Comparison of ENCODE assay signal across 1 cellular context in genomic region chr20:22584922-22585785, GRCh38.
TF ChIP-seq lines count a peak whose summit lies in the region.

No MANE protein-coding gene starts in this region.

TF ChIP-seq in HepG2, 621 proteins besides CTCF, POLR2A, EP300 and RAD21 (continued from another document and continues in another):
- TF ChIP-seq TERF1 (CRISPR knock-in tag; IDR thresholded peaks at IDR 0.05) (no peak), SRSF9 (IDR thresholded peaks at IDR 0.05; ENCODE audit: borderline replicate concordance, insufficient read depth, low read depth, low read length, poor library complexity, severe bottlenecking) (no peak), U2AF1 (optimal IDR thresholded peaks at IDR 0.05; ENCODE audit: low read depth, low read length) (peak; percentile 88), ZNF367 (CRISPR knock-in tag; IDR thresholded peaks at IDR 0.05; ENCODE audit: borderline replicate concordance) (peak; percentile 43; the same call in 1 of the 2 replicates), ZNF878 (CRISPR knock-in tag; IDR thresholded peaks at IDR 0.05) (peak; percentile 94), ZNF674 (CRISPR knock-in tag; IDR thresholded peaks at IDR 0.05; ENCODE audit: low read depth) (0 out of 2 replicates have a peak, but pooled peaks have one; percentile 21), ZKSCAN5 (CRISPR knock-in tag; IDR thresholded peaks at IDR 0.05) (no peak), JDP2 (CRISPR knock-in tag; IDR thresholded peaks at IDR 0.05; ENCODE audit: borderline replicate concordance) (no peak; the same call in 1 of the 2 replicates), ZNF589 (CRISPR knock-in tag; conservative IDR thresholded peaks at IDR 0.05) (peak; percentile 67), ZNF17 (CRISPR knock-in tag; IDR thresholded peaks at IDR 0.05) (no peak), ASH2L (IDR thresholded peaks at IDR 0.05; ENCODE audit: insufficient read length, low read depth, low read length) (peak; percentile 82), ZNF143 (CRISPR knock-in tag; IDR thresholded peaks at IDR 0.05) (peak; percentile 52; the same call in 1 of the 2 replicates), KDM4B (CRISPR knock-in tag; IDR thresholded peaks at IDR 0.05) (peak; percentile 95), TAF15 (IDR thresholded peaks at IDR 0.05; ENCODE audit: low read depth, low read length, poor library complexity, severe bottlenecking) (peak; percentile 41), SALL2 (CRISPR knock-in tag; IDR thresholded peaks at IDR 0.05) (peak; percentile 75), MTA1 (CRISPR knock-in tag; IDR thresholded peaks at IDR 0.05; ENCODE audit: borderline replicate concordance) (peak; percentile 84), ZNF556 (CRISPR knock-in tag; IDR thresholded peaks at IDR 0.05; ENCODE audit: borderline replicate concordance) (peak; percentile 44; the same call in 1 of the 2 replicates), ZNF235 (CRISPR knock-in tag; IDR thresholded peaks at IDR 0.05; ENCODE audit: borderline replicate concordance) (peak; percentile 67; the same call in 1 of the 2 replicates), ZNF225 (CRISPR knock-in tag; IDR thresholded peaks at IDR 0.05) (no peak; the same call in 1 of the 2 replicates), ADNP (CRISPR knock-in tag; IDR thresholded peaks at IDR 0.05) (peak; percentile 49; the same call in 1 of the 2 replicates), ELF1 (CRISPR knock-in tag; IDR thresholded peaks at IDR 0.05) (peak; percentile 60; the same call in 1 of the 2 replicates), ATF7 (IDR thresholded peaks at IDR 0.05) (no peak), ATF7 (CRISPR knock-in tag; IDR thresholded peaks at IDR 0.05) (no peak), ZNF282 (IDR thresholded peaks at IDR 0.05; ENCODE audit: partially characterized antibody) (no peak), ARHGAP35 (CRISPR knock-in tag; IDR thresholded peaks at IDR 0.05; ENCODE audit: borderline replicate concordance) (0 out of 2 replicates have a peak, but pooled peaks have one; percentile 71), PHF21A (CRISPR knock-in tag; IDR thresholded peaks at IDR 0.05) (peak; percentile 97), BCL6 (CRISPR knock-in tag; IDR thresholded peaks at IDR 0.05) (peak; percentile 96), SRF (IDR thresholded peaks at IDR 0.05; ENCODE audit: low read depth, low read length) (no peak), MXD4 (CRISPR knock-in tag; IDR thresholded peaks at IDR 0.05) (no peak), ZFX (CRISPR knock-in tag; IDR thresholded peaks at IDR 0.05; ENCODE audit: low read depth) (peak; percentile 62), ZNF12 (CRISPR knock-in tag; IDR thresholded peaks at IDR 0.05) (peak; percentile 55; the same call in 1 of the 2 replicates), ZNF776 (CRISPR knock-in tag; IDR thresholded peaks at IDR 0.05) (no peak), TRIM24 (CRISPR knock-in tag; IDR thresholded peaks at IDR 0.05) (no peak; the same call in 1 of the 2 replicates), ATM (IDR thresholded peaks at IDR 0.05; ENCODE audit: borderline replicate concordance) (no peak), ZNF232 (CRISPR knock-in tag; IDR thresholded peaks at IDR 0.05; ENCODE audit: borderline replicate concordance) (peak; percentile 87; the same call in 1 of the 2 replicates), SP140L (CRISPR knock-in tag; IDR thresholded peaks at IDR 0.05; ENCODE audit: borderline replicate concordance) (0 out of 2 replicates have a peak, but pooled peaks have one; percentile 72), BCL3 (CRISPR knock-in tag; IDR thresholded peaks at IDR 0.05) (peak; percentile 32; the same call in 1 of the 2 replicates), BORCS8-MEF2B (CRISPR knock-in tag; IDR thresholded peaks at IDR 0.05) (peak; percentile 82), TCF7 (IDR thresholded peaks at IDR 0.05; ENCODE audit: low read depth) (peak; percentile 81), ZNF782 (CRISPR knock-in tag; IDR thresholded peaks at IDR 0.05; ENCODE audit: borderline replicate concordance) (no peak), TCF7L2 (IDR thresholded peaks at IDR 0.05; ENCODE audit: low read depth, low read length) (no peak), ZNF558 (CRISPR knock-in tag; IDR thresholded peaks at IDR 0.05; ENCODE audit: borderline replicate concordance) (no peak), MXD3 (CRISPR knock-in tag; IDR thresholded peaks at IDR 0.05) (no peak; the same call in none of the 2 replicates), NPAS2 (CRISPR knock-in tag; IDR thresholded peaks at IDR 0.05; ENCODE audit: borderline replicate concordance) (no peak), FOXO4 (CRISPR knock-in tag; conservative IDR thresholded peaks at IDR 0.05) (no peak), ZBTB7B (CRISPR knock-in tag; IDR thresholded peaks at IDR 0.05) (peak; percentile 95), ZBTB43 (CRISPR knock-in tag; conservative IDR thresholded peaks at IDR 0.05) (peak; percentile 65), JARID2 (CRISPR knock-in tag; IDR thresholded peaks at IDR 0.05; ENCODE audit: insufficient replicate concordance) (no peak), CBX1 (IDR thresholded peaks at IDR 0.05; ENCODE audit: low read depth) (peak; percentile 80), SNRNP70 (IDR thresholded peaks at IDR 0.05; ENCODE audit: low read depth, low read length) (no peak), HOXA3 (CRISPR knock-in tag; IDR thresholded peaks at IDR 0.05) (peak; percentile 77; the same call in 1 of the 2 replicates), ZNF552 (CRISPR knock-in tag; IDR thresholded peaks at IDR 0.05; ENCODE audit: borderline replicate concordance) (no peak), ZNF430 (CRISPR knock-in tag; IDR thresholded peaks at IDR 0.05) (peak; percentile 43; the same call in 1 of the 2 replicates), KLF11 (CRISPR knock-in tag; IDR thresholded peaks at IDR 0.05) (peak; percentile 89), NONO (IDR thresholded peaks at IDR 0.05) (no peak), NONO (CRISPR knock-in tag; conservative IDR thresholded peaks at IDR 0.05) (peak; percentile 86; the same call in 1 of the 2 replicates), ZFP37 (CRISPR knock-in tag; IDR thresholded peaks at IDR 0.05; ENCODE audit: borderline replicate concordance) (peak; percentile 49; the same call in 1 of the 2 replicates), PITX1 (CRISPR knock-in tag; IDR thresholded peaks at IDR 0.05) (peak; percentile 85; the same call in 1 of the 2 replicates), POLR2AphosphoS5 (IDR thresholded peaks at IDR 0.05; ENCODE audit: low read depth, low read length) (peak; percentile 50; the same call in 1 of the 2 replicates), ATAD3A (CRISPR knock-in tag; IDR thresholded peaks at IDR 0.05) (no peak)
- TF ChIP-seq, protein P1, sequence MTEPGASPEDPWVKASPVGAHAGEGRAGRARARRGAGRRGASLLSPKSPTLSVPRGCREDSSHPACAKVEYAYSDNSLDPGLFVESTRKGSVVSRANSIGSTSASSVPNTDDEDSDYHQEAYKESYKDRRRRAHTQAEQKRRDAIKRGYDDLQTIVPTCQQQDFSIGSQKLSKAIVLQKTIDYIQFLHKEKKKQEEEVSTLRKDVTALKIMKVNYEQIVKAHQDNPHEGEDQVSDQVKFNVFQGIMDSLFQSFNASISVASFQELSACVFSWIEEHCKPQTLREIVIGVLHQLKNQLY (CRISPR knock-in tag; IDR thresholded peaks at IDR 0.05), result 0 out of 2 replicates have a peak, but pooled peaks have one; percentile 50
- TF ChIP-seq, protein P2, sequence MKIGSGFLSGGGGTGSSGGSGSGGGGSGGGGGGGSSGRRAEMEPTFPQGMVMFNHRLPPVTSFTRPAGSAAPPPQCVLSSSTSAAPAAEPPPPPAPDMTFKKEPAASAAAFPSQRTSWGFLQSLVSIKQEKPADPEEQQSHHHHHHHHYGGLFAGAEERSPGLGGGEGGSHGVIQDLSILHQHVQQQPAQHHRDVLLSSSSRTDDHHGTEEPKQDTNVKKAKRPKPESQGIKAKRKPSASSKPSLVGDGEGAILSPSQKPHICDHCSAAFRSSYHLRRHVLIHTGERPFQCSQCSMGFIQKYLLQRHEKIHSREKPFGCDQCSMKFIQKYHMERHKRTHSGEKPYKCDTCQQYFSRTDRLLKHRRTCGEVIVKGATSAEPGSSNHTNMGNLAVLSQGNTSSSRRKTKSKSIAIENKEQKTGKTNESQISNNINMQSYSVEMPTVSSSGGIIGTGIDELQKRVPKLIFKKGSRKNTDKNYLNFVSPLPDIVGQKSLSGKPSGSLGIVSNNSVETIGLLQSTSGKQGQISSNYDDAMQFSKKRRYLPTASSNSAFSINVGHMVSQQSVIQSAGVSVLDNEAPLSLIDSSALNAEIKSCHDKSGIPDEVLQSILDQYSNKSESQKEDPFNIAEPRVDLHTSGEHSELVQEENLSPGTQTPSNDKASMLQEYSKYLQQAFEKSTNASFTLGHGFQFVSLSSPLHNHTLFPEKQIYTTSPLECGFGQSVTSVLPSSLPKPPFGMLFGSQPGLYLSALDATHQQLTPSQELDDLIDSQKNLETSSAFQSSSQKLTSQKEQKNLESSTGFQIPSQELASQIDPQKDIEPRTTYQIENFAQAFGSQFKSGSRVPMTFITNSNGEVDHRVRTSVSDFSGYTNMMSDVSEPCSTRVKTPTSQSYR (CRISPR knock-in tag; IDR thresholded peaks at IDR 0.05; ENCODE audit: borderline replicate concordance), result peak; percentile 82; the same call in 1 of the 2 replicates
- TF ChIP-seq, protein P3, sequence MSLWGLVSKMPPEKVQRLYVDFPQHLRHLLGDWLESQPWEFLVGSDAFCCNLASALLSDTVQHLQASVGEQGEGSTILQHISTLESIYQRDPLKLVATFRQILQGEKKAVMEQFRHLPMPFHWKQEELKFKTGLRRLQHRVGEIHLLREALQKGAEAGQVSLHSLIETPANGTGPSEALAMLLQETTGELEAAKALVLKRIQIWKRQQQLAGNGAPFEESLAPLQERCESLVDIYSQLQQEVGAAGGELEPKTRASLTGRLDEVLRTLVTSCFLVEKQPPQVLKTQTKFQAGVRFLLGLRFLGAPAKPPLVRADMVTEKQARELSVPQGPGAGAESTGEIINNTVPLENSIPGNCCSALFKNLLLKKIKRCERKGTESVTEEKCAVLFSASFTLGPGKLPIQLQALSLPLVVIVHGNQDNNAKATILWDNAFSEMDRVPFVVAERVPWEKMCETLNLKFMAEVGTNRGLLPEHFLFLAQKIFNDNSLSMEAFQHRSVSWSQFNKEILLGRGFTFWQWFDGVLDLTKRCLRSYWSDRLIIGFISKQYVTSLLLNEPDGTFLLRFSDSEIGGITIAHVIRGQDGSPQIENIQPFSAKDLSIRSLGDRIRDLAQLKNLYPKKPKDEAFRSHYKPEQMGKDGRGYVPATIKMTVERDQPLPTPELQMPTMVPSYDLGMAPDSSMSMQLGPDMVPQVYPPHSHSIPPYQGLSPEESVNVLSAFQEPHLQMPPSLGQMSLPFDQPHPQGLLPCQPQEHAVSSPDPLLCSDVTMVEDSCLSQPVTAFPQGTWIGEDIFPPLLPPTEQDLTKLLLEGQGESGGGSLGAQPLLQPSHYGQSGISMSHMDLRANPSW (CRISPR knock-in tag; IDR thresholded peaks at IDR 0.05; ENCODE audit: borderline replicate concordance), result 0 out of 2 replicates have a peak, but pooled peaks have one; percentile 62
- TF ChIP-seq, protein P4, sequence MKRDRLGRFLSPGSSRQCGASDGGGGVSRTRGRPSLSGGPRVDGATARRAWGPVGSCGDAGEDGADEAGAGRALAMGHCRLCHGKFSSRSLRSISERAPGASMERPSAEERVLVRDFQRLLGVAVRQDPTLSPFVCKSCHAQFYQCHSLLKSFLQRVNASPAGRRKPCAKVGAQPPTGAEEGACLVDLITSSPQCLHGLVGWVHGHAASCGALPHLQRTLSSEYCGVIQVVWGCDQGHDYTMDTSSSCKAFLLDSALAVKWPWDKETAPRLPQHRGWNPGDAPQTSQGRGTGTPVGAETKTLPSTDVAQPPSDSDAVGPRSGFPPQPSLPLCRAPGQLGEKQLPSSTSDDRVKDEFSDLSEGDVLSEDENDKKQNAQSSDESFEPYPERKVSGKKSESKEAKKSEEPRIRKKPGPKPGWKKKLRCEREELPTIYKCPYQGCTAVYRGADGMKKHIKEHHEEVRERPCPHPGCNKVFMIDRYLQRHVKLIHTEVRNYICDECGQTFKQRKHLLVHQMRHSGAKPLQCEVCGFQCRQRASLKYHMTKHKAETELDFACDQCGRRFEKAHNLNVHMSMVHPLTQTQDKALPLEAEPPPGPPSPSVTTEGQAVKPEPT (CRISPR knock-in tag; IDR thresholded peaks at IDR 0.05; ENCODE audit: low read depth), result no peak
